8 cellular contexts compared by ENCODE assay signal in genomic region chr1:117930173-117930447, GRCh38. TPM values are rescaled to one million over a fixed set of nuclear protein-coding genes. Genes with fewer than 3 reads are reported as not detected.
A peak's percentile ranks its signal among the peaks of the same experiment; 100 is the strongest.
DNase-seq lines count a peak whose midpoint lies in the region; ATAC-seq lines count a peak whose summit lies in the region.

No MANE protein-coding gene starts in this region.

- H3K4me1 ChIP-seq in right cardiac atrium (ENCODE audit: control insufficient read depth, insufficient read depth, low read length): no peaks in the 10 kb centered on the region

- CTCF ChIA-PET in activated CD4-positive, alpha-beta T cell treated with anti-CD3 and anti-CD28 coated beads, Interleukin-2, amount 10 ng/mL, durations not matched to agents 7 days and 5 days (lab: Charles Lee): interaction anchor here (1.6 to 1.7 kb wide), 2 partner anchors 9 to 34 kb away, joined by 3 to 4 read pairs; no protein-coding TSS in a partner anchor

- WGBS in right cardiac atrium: under 1% methylated on average over 12 of the region's 12 CpGs

- POLR2A ChIA-PET in activated CD4-positive, alpha-beta T cell treated with anti-CD3 and anti-CD28 coated beads, Interleukin-2, amount 10 ng/mL, durations not matched to agents 7 days and 5 days (lab: Charles Lee): no interaction called here

- no peak for DNase-seq in activated CD4-positive, alpha-beta T cell treated with anti-CD3 and anti-CD28 coated beads, Interleukin-2, amount 10 ng/mL, durations not matched to agents 7 days and 5 days
- no peak for DNase-seq in activated CD4-positive, alpha-beta T cell treated with anti-CD3 and anti-CD28 coated beads for 1 hour
- DNase-seq in T-helper 2 cell treated with Interferon-gamma antibody and Interleukin-4, amounts not matched to agents 5 μg/mL and 100 μg/mL, for 36 hours (ENCODE audit: low spot score): no peak
- DNase-seq in right cardiac atrium (no peak), NOMO-1 treated with dmso at 0.1 percent for 144 hours (lab: John Stamatoyannopoulos, UW; ENCODE audit: unreplicated experiment) (no peak), amygdala (lab: John Stamatoyannopoulos, UW) (no peak), hepatic stellate cell (ENCODE audit: low spot score) (no peak)
- no peak for DNase-seq in stimulated activated effector memory CD8-positive, alpha-beta T cell treated with anti-CD3 and anti-CD28 coated beads, Interleukin-12 subunit alpha, Interleukin-12 subunit beta, amount 100 ng/mL, for 72 hours (ENCODE audit: low spot score in 2 of 2)

- H3K27me3 ChIP-seq in right cardiac atrium (ENCODE audit: control insufficient read depth, insufficient read depth): no peaks in the 10 kb centered on the region

- H3K36me3 Mint-ChIP-seq in activated CD4-positive, alpha-beta T cell treated with anti-CD3 and anti-CD28 coated beads, Interleukin-2, amount 10 ng/mL, durations not matched to agents 7 days and 5 days (ENCODE audit: low read depth): peaks cover 23% of the 10 kb centered on the region
- peaks cover 16% of the 10 kb centered on the region for H3K36me3 Mint-ChIP-seq in T-helper 2 cell treated with Interferon-gamma antibody and Interleukin-4, amounts not matched to agents 5 μg/mL and 100 μg/mL, for 36 hours (ENCODE audit: low read depth)
- H3K36me3 Mint-ChIP-seq in stimulated activated effector memory CD8-positive, alpha-beta T cell treated with anti-CD3 and anti-CD28 coated beads, Interleukin-12 subunit alpha, Interleukin-12 subunit beta, amount 100 ng/mL, for 72 hours: peaks cover 43% of the 10 kb centered on the region

- peak overlapping the region; percentile 93 for H3K4me3 Mint-ChIP-seq in activated CD4-positive, alpha-beta T cell treated with anti-CD3 and anti-CD28 coated beads, Interleukin-2, amount 10 ng/mL, durations not matched to agents 7 days and 5 days
- H3K4me3 Mint-ChIP-seq in T-helper 2 cell treated with Interferon-gamma antibody and Interleukin-4, amounts not matched to agents 5 μg/mL and 100 μg/mL, for 36 hours: peak overlapping the region; percentile 95
- H3K4me3 Mint-ChIP-seq in stimulated activated effector memory CD8-positive, alpha-beta T cell treated with anti-CD3 and anti-CD28 coated beads, Interleukin-12 subunit alpha, Interleukin-12 subunit beta, amount 100 ng/mL, for 72 hours: peak overlapping the region; percentile 95

- no peaks in the 10 kb centered on the region for H3K27me3 Mint-ChIP-seq in activated CD4-positive, alpha-beta T cell treated with anti-CD3 and anti-CD28 coated beads, Interleukin-2, amount 10 ng/mL, durations not matched to agents 7 days and 5 days
- no peaks in the 10 kb centered on the region for H3K27me3 Mint-ChIP-seq in T-helper 2 cell treated with Interferon-gamma antibody and Interleukin-4, amounts not matched to agents 5 μg/mL and 100 μg/mL, for 36 hours (ENCODE audit: low read depth)

- H3K27ac Mint-ChIP-seq in activated CD4-positive, alpha-beta T cell treated with anti-CD3 and anti-CD28 coated beads, Interleukin-2, amount 10 ng/mL, durations not matched to agents 7 days and 5 days: peak overlapping the region; percentile 95
- peak overlapping the region; percentile 92 for H3K27ac Mint-ChIP-seq in T-helper 2 cell treated with Interferon-gamma antibody and Interleukin-4, amounts not matched to agents 5 μg/mL and 100 μg/mL, for 36 hours
- H3K27ac Mint-ChIP-seq in stimulated activated effector memory CD8-positive, alpha-beta T cell treated with anti-CD3 and anti-CD28 coated beads, Interleukin-12 subunit alpha, Interleukin-12 subunit beta, amount 100 ng/mL, for 72 hours: peak overlapping the region; percentile 97

- ATAC-seq in right cardiac atrium: no peak
- ATAC-seq in stimulated activated effector memory CD8-positive, alpha-beta T cell treated with anti-CD3 and anti-CD28 coated beads, Interleukin-12 subunit alpha, Interleukin-12 subunit beta, amount 100 ng/mL, for 72 hours: no peak

- H3K27ac ChIP-seq in right cardiac atrium (ENCODE audit: low read length): peak overlapping the region; percentile 82

- H3K9me3 Mint-ChIP-seq in activated CD4-positive, alpha-beta T cell treated with anti-CD3 and anti-CD28 coated beads, Interleukin-2, amount 10 ng/mL, durations not matched to agents 7 days and 5 days: no peaks in the 10 kb centered on the region
- no peaks in the 10 kb centered on the region for H3K9me3 Mint-ChIP-seq in T-helper 2 cell treated with Interferon-gamma antibody and Interleukin-4, amounts not matched to agents 5 μg/mL and 100 μg/mL, for 36 hours
- no peaks in the 10 kb centered on the region for H3K9me3 Mint-ChIP-seq in stimulated activated effector memory CD8-positive, alpha-beta T cell treated with anti-CD3 and anti-CD28 coated beads, Interleukin-12 subunit alpha, Interleukin-12 subunit beta, amount 100 ng/mL, for 72 hours

- H3K4me1 Mint-ChIP-seq in activated CD4-positive, alpha-beta T cell treated with anti-CD3 and anti-CD28 coated beads, Interleukin-2, amount 10 ng/mL, durations not matched to agents 7 days and 5 days: peaks cover 53% of the 10 kb centered on the region
- H3K4me1 Mint-ChIP-seq in T-helper 2 cell treated with Interferon-gamma antibody and Interleukin-4, amounts not matched to agents 5 μg/mL and 100 μg/mL, for 36 hours (ENCODE audit: low read depth): peaks cover 41% of the 10 kb centered on the region
- peaks cover 39% of the 10 kb centered on the region for H3K4me1 Mint-ChIP-seq in stimulated activated effector memory CD8-positive, alpha-beta T cell treated with anti-CD3 and anti-CD28 coated beads, Interleukin-12 subunit alpha, Interleukin-12 subunit beta, amount 100 ng/mL, for 72 hours

- H3K4me3 ChIP-seq in right cardiac atrium (ENCODE audit: low read length): peak overlapping the region; percentile 84

- intact Hi-C loops in right cardiac atrium (cut with DNase I): no loop called here

- H3K9me3 ChIP-seq in right cardiac atrium (ENCODE audit: control insufficient read depth, low read length): no peaks in the 10 kb centered on the region

RNA-seq across cellular contexts. Expression of gene WDR3, which starts 0.6 kb away (rescaled TPM):
- total RNA-seq in activated CD4-positive, alpha-beta T cell treated with anti-CD3 and anti-CD28 coated beads, Interleukin-2, amount 10 ng/mL, durations not matched to agents 7 days and 5 days: 10 to 100 TPM; 23.7 to 28.0 TPM
- total RNA-seq in right cardiac atrium: 10 to 100 TPM; 12.4 to 15.5 (median 13.6) TPM
- polyA plus RNA-seq in right cardiac atrium: 2.9 TPM

RNA-seq across cellular contexts. Expression of gene GDAP2, which starts 0.7 kb away (rescaled TPM):
- 10 to 100 TPM; 22.7 to 27.5 TPM for total RNA-seq in activated CD4-positive, alpha-beta T cell treated with anti-CD3 and anti-CD28 coated beads, Interleukin-2, amount 10 ng/mL, durations not matched to agents 7 days and 5 days
- total RNA-seq in right cardiac atrium: 10 to 100 TPM; 14.8 to 18.3 (median 16.3) TPM
- polyA plus RNA-seq in right cardiac atrium: 3.2 TPM
